Comparison of ENCODE assay signal across 29 cellular contexts in genomic region chr7:13827716-13828115, GRCh38.
"Had no signal": no experiment of that assay in that cellular context is flagged by ENCODE, and none has a peak within 500 bp of the region (broad histone marks: within the 10 kb centered on the region; RNA-seq: fewer than 3 reads in every experiment).

No MANE protein-coding gene starts in this region.

- DNase-seq: activated CD4-positive, alpha-beta T cell treated with anti-CD3 and anti-CD28 coated beads for 36 hours; activated CD4-positive, CD25-positive, alpha-beta regulatory T cell; activated naive CD4-positive, alpha-beta T cell treated with Interleukin-2 at 50 U/mL for 16 hours; activated T-cell treated with anti-CD3 and anti-CD28 coated beads for 4 hours; activated T-cell treated with anti-CD3 and anti-CD28 coated beads, Interleukin-2, amount 50 U/mL, for 72 hours; aorta; cerebellar nuclear complex; dorsolateral prefrontal cortex; effector memory CD8-positive, alpha-beta T cell; gastrocnemius medialis; glutamatergic neuron; left cardiac atrium; left ventricle myocardium superior; naive B cell; nephron progenitor cell; ovary; right lobe of liver; stimulated activated CD4-positive, alpha-beta T cell treated with anti-CD3 and anti-CD28 coated beads, Interleukin-12 subunit alpha, Interleukin-12 subunit beta, amount 100 ng/mL, for 4 hours; stimulated activated CD4-positive, alpha-beta T cell treated with anti-CD3 and anti-CD28 coated beads, Interleukin-4, amount 100 ng/mL, for 1 hour; T-cell; trophoblast cell had no signal

- H3K4me3 Mint-ChIP-seq: activated CD4-positive, alpha-beta T cell treated with anti-CD3 and anti-CD28 coated beads for 36 hours; activated naive CD8-positive, alpha-beta T cell; activated T-cell treated with anti-CD3 and anti-CD28 coated beads, Interleukin-2, amount 50 U/mL, for 72 hours; brain; effector memory CD8-positive, alpha-beta T cell; mesothelial cell of epicardium; naive B cell; nephron progenitor cell; stimulated activated naive CD8-positive, alpha-beta T cell treated with anti-CD3 and anti-CD28 coated beads, Interleukin-15, Interleukin-2, amounts not matched to agents 100 ng/mL and 50 ng/mL, for 24 hours; T-cell had no signal

- H3K27me3 Mint-ChIP-seq: activated CD4-positive, alpha-beta T cell treated with anti-CD3 and anti-CD28 coated beads for 36 hours; activated naive CD8-positive, alpha-beta T cell; brain; effector memory CD8-positive, alpha-beta T cell; naive B cell; progenitor cell of endocrine pancreas; stimulated activated naive CD8-positive, alpha-beta T cell treated with anti-CD3 and anti-CD28 coated beads, Interleukin-15, Interleukin-2, amounts not matched to agents 100 ng/mL and 50 ng/mL, for 24 hours; T-cell had no signal

- H3K36me3 Mint-ChIP-seq: activated naive CD8-positive, alpha-beta T cell; brain; mesothelial cell of epicardium; naive B cell; T-cell had no signal

- H3K9me3 Mint-ChIP-seq: brain; effector memory CD8-positive, alpha-beta T cell; T-cell had no signal

- H3K27ac Mint-ChIP-seq: activated CD4-positive, alpha-beta T cell treated with anti-CD3 and anti-CD28 coated beads for 36 hours; activated naive CD8-positive, alpha-beta T cell; activated T-cell treated with anti-CD3 and anti-CD28 coated beads, Interleukin-2, amount 50 U/mL, for 72 hours; brain; effector memory CD8-positive, alpha-beta T cell; mesothelial cell of epicardium; nephron progenitor cell; progenitor cell of endocrine pancreas; stimulated activated naive CD8-positive, alpha-beta T cell treated with anti-CD3 and anti-CD28 coated beads, Interleukin-15, Interleukin-2, amounts not matched to agents 100 ng/mL and 50 ng/mL, for 24 hours; T-cell had no signal

- H3K4me1 Mint-ChIP-seq: activated CD4-positive, alpha-beta T cell treated with anti-CD3 and anti-CD28 coated beads for 36 hours; naive B cell had no signal

- ATAC-seq: activated CD4-positive, alpha-beta T cell treated with anti-CD3 and anti-CD28 coated beads for 36 hours; activated T-cell treated with anti-CD3 and anti-CD28 coated beads, Interleukin-2, amount 50 U/mL, for 72 hours; effector memory CD8-positive, alpha-beta T cell; gastrocnemius medialis; left cardiac atrium; left ventricle myocardium superior; right lobe of liver; T-cell had no signal

- H3K4me3 ChIP-seq: cardiac muscle cell, coronary artery, dorsolateral prefrontal cortex, gastrocnemius medialis, ovary, right lobe of liver, thoracic aorta had no signal
